Comparison of ENCODE assay signal across 23 cellular contexts in the genomic region with DNA sequence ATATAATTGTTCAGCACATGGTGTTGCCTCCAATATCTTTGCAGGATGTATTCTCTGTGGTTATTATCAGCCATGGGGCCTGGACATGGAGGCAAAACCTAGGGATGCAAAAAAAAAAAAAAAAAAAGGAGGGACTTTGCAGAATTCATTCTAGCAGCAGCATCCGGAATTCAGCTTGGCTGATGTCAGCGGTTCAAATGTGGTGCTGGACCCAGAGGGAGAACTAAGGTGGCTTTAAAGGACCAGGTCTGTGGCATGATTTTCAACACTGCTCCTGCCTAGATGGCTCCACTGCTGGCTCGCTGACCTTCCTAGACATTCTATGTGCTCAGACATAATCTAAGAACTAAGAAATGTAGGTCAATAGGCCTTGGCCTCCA.
"Had no signal": no experiment of that assay in that cellular context is flagged by ENCODE, and none has a peak within 500 bp of the region (broad histone marks: within the 10 kb centered on the region; RNA-seq: fewer than 3 reads in every experiment).

No MANE protein-coding gene starts in this region.

- H3K9me3 ChIP-seq: breast epithelium, MG63, Peyer's patch, SJCRH30 had no signal

- H3K27me3 ChIP-seq: breast epithelium, MG63, Peyer's patch, SJCRH30 had no signal

- H3K27ac ChIP-seq: breast epithelium, Peyer's patch, RWPE1, SJCRH30 had no signal

- H3K4me1 ChIP-seq: breast epithelium, Peyer's patch, SJCRH30 had no signal

- DNase-seq: activated B cell treated with CpG ODN at 0.5 μM for 24 hours; activated CD4-positive, alpha-beta memory T cell treated with anti-CD3 and anti-CD28 coated beads, Interleukin-2, amount 10 ng/mL, durations not matched to agents 7 days and 5 days; activated CD4-positive, alpha-beta T cell treated with anti-CD3 and anti-CD28 coated beads, Interleukin-2, amount 50 U/mL, for 1 hour; activated gamma-delta T cell; activated naive CD4-positive, alpha-beta T cell treated with anti-CD3 and anti-CD28 coated beads for 36 hours; activated T-cell treated with anti-CD3 and anti-CD28 coated beads for 4 hours; activated T-cell treated with anti-CD3 and anti-CD28 coated beads, Interleukin-2, amount 50 U/mL, for 48 hours; amygdala; caudate nucleus; KG1; MG63; MV-4-11; NCI-H1694; NCI-H2029; NCI-H226; NCI-H526; Peyer's patch; Right ventricle myocardium superior; SJCRH30; T-helper 17 cell; T-helper 9 cell had no signal

- H3K4me3 ChIP-seq: breast epithelium, MG63, Peyer's patch, SJCRH30 had no signal

- H3K36me3 ChIP-seq: breast epithelium, MG63, Peyer's patch, SJCRH30 had no signal
